8 cellular contexts compared by ENCODE assay signal in genomic region chr17:82494236-82495055, GRCh38.
DNase-seq lines count a peak whose midpoint lies in the region; ATAC-seq lines count a peak whose summit lies in the region.

No MANE protein-coding gene starts in this region.

- ATAC-seq in HG03159 (IDR thresholded peaks at IDR 0.05; ENCODE audit: unreplicated experiment), result peak; percentile 58

- peak overlapping the region; percentile 19 for H3K27ac ChIP-seq in caudate nucleus (ENCODE audit: low read depth, low read length)

- DNase-seq in NCI-H524 (lab: John Stamatoyannopoulos, UW), result peak; percentile 41 to 72
- no peak for DNase-seq in NCI-H524 treated with DMSO at 0.1 percent for 48 hours (lab: John Stamatoyannopoulos, UW)
- DNase-seq in NCI-H446 (lab: John Stamatoyannopoulos, UW), result peak; percentile 86 to 91
- DNase-seq in activated CD4-positive, CD25-positive, alpha-beta regulatory T cell treated with anti-CD3 and anti-CD28 coated beads, Interleukin-2, amount 50 U/mL, for 16 hours (ENCODE audit: low read depth, low spot score), result peak; percentile 75
- peak in 59 of 61 donors; percentile 33 to 94 (median 78) for DNase-seq in caudate nucleus (lab: John Stamatoyannopoulos, UW)
- DNase-seq in islet precursor cell, result peak; percentile 98
- DNase-seq in stimulated activated CD4-positive, alpha-beta T cell treated with anti-CD3 and anti-CD28 coated beads, Interleukin-15, amount 100 ng/mL, for 24 hours, result peak; percentile 88
